8 cellular contexts compared by ENCODE assay signal in the genomic region with DNA sequence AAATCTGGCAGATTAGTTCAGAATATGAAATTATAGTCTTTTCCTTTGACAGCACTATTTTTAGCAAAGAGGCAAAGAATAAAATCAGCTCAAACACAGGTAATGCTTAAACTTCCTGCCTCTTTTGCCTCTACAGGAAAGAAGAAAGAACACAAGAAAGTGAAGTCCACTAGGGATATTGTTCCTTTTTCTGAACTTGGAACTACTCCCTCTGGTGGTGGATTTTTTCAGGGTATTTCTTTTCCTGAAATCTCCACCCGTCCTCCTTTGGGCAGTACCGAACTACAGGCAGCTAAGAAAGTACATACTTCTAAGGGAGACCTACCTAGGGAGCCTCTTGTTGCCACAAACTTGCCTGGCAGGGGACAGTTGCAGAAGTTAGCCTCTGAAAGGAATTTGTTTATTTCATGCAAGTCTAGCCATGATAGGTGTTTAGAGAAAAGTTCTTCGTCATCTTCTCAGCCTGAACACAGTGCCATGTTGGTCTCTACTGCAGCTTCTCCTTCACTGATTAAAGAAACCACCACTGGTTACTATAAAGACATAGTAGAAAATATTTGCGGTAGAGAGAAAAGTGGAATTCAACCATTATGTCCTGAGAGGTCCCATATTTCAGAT. TPM values are rescaled to one million over a fixed set of nuclear protein-coding genes. Genes with fewer than 3 reads are reported as not detected.
DNase-seq lines count a peak whose midpoint lies in the region; ATAC-seq and TF ChIP-seq lines count a peak whose summit lies in the region.

No MANE protein-coding gene starts in this region.

- H2AK5ac ChIP-seq in IMR-90 (ENCODE audit: low read depth, low read length), result no peak overlapping the region

- peaks cover 24% of the 10 kb centered on the region for H3K79me2 ChIP-seq in fibroblast of lung (ENCODE audit: control insufficient read depth, insufficient read depth, low read length)

- no peak overlapping the region for H4K91ac ChIP-seq in IMR-90 (ENCODE audit: insufficient read depth, low read depth, low read length)

- H3K4me2 ChIP-seq in IMR-90 (ENCODE audit: low read depth, low read length) (no peak overlapping the region), fibroblast of lung (ENCODE audit: extremely low read depth, insufficient read depth, low read length) (no peak overlapping the region)

- intact Hi-C loops in IMR-90 (cut with micrococcal nuclease), result loop anchor here (5.0 kb wide), 2 partner anchors 60 to 115 kb away; partner anchors contain the start of gene SLC25A3

- no peak overlapping the region for H4K5ac ChIP-seq in IMR-90 (ENCODE audit: low read depth, low read length)

- H3K36me3 ChIP-seq in IMR-90 (ENCODE audit: control insufficient read depth, insufficient read depth, low read length), result peaks cover 11% of the 10 kb centered on the region
- H3K36me3 ChIP-seq in fibroblast of lung (ENCODE audit: control insufficient read depth, insufficient read depth, low read length), result no peaks in the 10 kb centered on the region
- H3K36me3 ChIP-seq in skeletal muscle tissue (ENCODE audit: control insufficient read depth in 3 of 3, insufficient read depth in 3 of 3, low read length in 3 of 3), result peaks cover 0 to 9% (median 0%) of the 10 kb centered on the region in 3 donors

- peaks cover 19 to 32% of the 10 kb centered on the region in 2 experiments for H3K79me1 ChIP-seq in IMR-90 (ENCODE audit: low read depth in 1 of 2, low read length in 2 of 2)

- peak overlapping the region in 1 of 2 experiments; percentile 66; a peak in 2 of 4 replicates for H4K8ac ChIP-seq in IMR-90 (ENCODE audit: low read depth in 2 of 2, low read length in 2 of 2)

- no peak for TF ChIP-seq POLR2A in IMR-90 (IDR thresholded peaks at IDR 0.05; ENCODE audit: low read depth, low read length)

- H3K27ac ChIP-seq in IMR-90 (ENCODE audit: insufficient read depth, low read length) (no peak overlapping the region), fibroblast of lung (ENCODE audit: insufficient read depth, low read length) (no peak overlapping the region), skeletal muscle tissue (ENCODE audit: low read depth, low read length) (peak overlapping the region; percentile 71)

- H4K20me1 ChIP-seq in IMR-90 (ENCODE audit: insufficient read depth, low read length) (0 out of 2 replicates have a peak, but pooled peaks cover 3% of the 10 kb centered on the region), fibroblast of lung (ENCODE audit: control insufficient read depth, extremely low read depth, insufficient read depth, low read length) (no peaks in the 10 kb centered on the region)

- H2BK20ac ChIP-seq in IMR-90 (ENCODE audit: low read depth, low read length), result no peak overlapping the region

- H3K9ac ChIP-seq in IMR-90 (ENCODE audit: low read depth, low read length), result no peak overlapping the region
- H3K9ac ChIP-seq in fibroblast of lung (ENCODE audit: insufficient read depth, low read length), result no peak overlapping the region
- H3K9ac ChIP-seq in skeletal muscle tissue (ENCODE audit: low read depth in 1 of 3, low read length in 3 of 3), result no peak overlapping the region

- no peak overlapping the region for H3K56ac ChIP-seq in IMR-90 (ENCODE audit: extremely low read depth, insufficient read depth, low read length)

- H2BK5ac ChIP-seq in IMR-90 (ENCODE audit: low read depth, low read length, poor library complexity, severe bottlenecking), result no peak overlapping the region

- no peak overlapping the region for H3K18ac ChIP-seq in IMR-90 (ENCODE audit: low read depth, low read length)

- in situ Hi-C loops in IMR-90 (cut with MboI; ENCODE audit: low sequenced_read_pairs), result no loop called here

- no peak overlapping the region for H2BK120ac ChIP-seq in IMR-90 (ENCODE audit: low read depth, low read length)

- H3K4me1 ChIP-seq in IMR-90 (ENCODE audit: control insufficient read depth, insufficient read depth, low read length), result no peaks in the 10 kb centered on the region; the same call in 1 of the 2 replicates
- H3K4me1 ChIP-seq in fibroblast of lung (ENCODE audit: control insufficient read depth, extremely low read depth, insufficient read depth, low read length), result no peaks in the 10 kb centered on the region
- peaks cover 6 to 14% (median 9%) of the 10 kb centered on the region in 3 donors for H3K4me1 ChIP-seq in skeletal muscle tissue (ENCODE audit: control insufficient read depth in 3 of 3, insufficient read depth in 3 of 3, low read length in 3 of 3)

- no peak overlapping the region for H3K4me3 ChIP-seq in IMR-90 (ENCODE audit: insufficient read depth, low read depth, low read length)
- H3K4me3 ChIP-seq in fibroblast of lung (replicated peaks in 1 of 4; ENCODE audit: control extremely low read depth in 1 of 4, insufficient read depth in 1 of 4, low read depth in 3 of 4, low read length in 4 of 4), result no peak overlapping the region
- peak overlapping the region in 1 of 3 donors; percentile 39 for H3K4me3 ChIP-seq in skeletal muscle tissue (ENCODE audit: low read length in 3 of 3)

- no CpG with 5 or more reads among the region's 4 CpGs for WGBS in IMR-90 (ENCODE audit: extremely low coverage in 2 of 2, insufficient read length in 1 of 2), 2 experiments

- dilution Hi-C loops in IMR-90 (cut with HindIII; ENCODE audit: low sequenced_read_pairs, unreplicated experiment), result no loop called here

- ATAC-seq in IMR-90 (ENCODE audit: low read depth), result peak; percentile 72
- no peak for ATAC-seq in HG03378 (IDR thresholded peaks at IDR 0.05; ENCODE audit: unreplicated experiment)
- ATAC-seq in GM18498 (IDR thresholded peaks at IDR 0.05; ENCODE audit: unreplicated experiment), result no peak

- CTCF ChIA-PET in IMR-90 (lab: Yijun Ruan, JAX), result interaction anchor here (0.7 to 1.2 kb wide), 3 partner anchors 11 to 116 kb away, joined by 3 to 6 read pairs (median 5); no protein-coding TSS in a partner anchor

- H3K14ac ChIP-seq in IMR-90 (replicated peaks; ENCODE audit: low read depth, low read length), result no peak overlapping the region

- no peak overlapping the region for H3K4ac ChIP-seq in IMR-90 (ENCODE audit: low read depth, low read length)

- H3K23ac ChIP-seq in IMR-90 (ENCODE audit: low read depth, low read length), result no peak overlapping the region

- no peaks in the 10 kb centered on the region for H3K27me3 ChIP-seq in IMR-90 (ENCODE audit: control insufficient read depth, insufficient read depth, low read length)
- H3K27me3 ChIP-seq in fibroblast of lung (ENCODE audit: control insufficient read depth, insufficient read depth, low read length), result no peaks in the 10 kb centered on the region
- H3K27me3 ChIP-seq in skeletal muscle tissue (ENCODE audit: control insufficient read depth in 3 of 3, insufficient read depth in 3 of 3, low read length in 3 of 3), result no peaks in the 10 kb centered on the region

- H2AK9ac ChIP-seq in IMR-90 (replicated peaks; ENCODE audit: low read depth, low read length, poor library complexity), result no peak overlapping the region

- peak; percentile 39 for TF ChIP-seq RAD21 in IMR-90 (IDR thresholded peaks at IDR 0.05; ENCODE audit: low read length)

- no peak overlapping the region for H2BK15ac ChIP-seq in IMR-90 (ENCODE audit: low read depth, low read length)

- DNase-seq in SIG-M5 treated with dmso at 0.1 percent for 504 hours (lab: John Stamatoyannopoulos, UW; ENCODE audit: unreplicated experiment), result peak; percentile 83
- no peak for DNase-seq in SIG-M5 (lab: John Stamatoyannopoulos, UW)
- DNase-seq in IMR-90, result peak; percentile 62
- DNase-seq in SKM-1 (lab: John Stamatoyannopoulos, UW; ENCODE audit: unreplicated experiment), result peak; percentile 25
- DNase-seq in fibroblast of lung (ENCODE audit: low read depth in 2 of 2), result peak; percentile 32 to 64

- peaks cover 3% of the 10 kb centered on the region; the same call in 1 of the 2 replicates for H3K9me1 ChIP-seq in IMR-90 (ENCODE audit: insufficient read depth, low read length)

- POLR2A ChIA-PET in IMR-90 (lab: Charles Lee; ENCODE audit: unreplicated experiment), result interaction anchor here (0.6 kb wide), 1 partner anchor 82 kb away, joined by 3 read pairs; no protein-coding TSS in a partner anchor

- peak; percentile 56 for TF ChIP-seq CTCF in IMR-90 (conservative IDR thresholded peaks at IDR 0.05; ENCODE audit: low read depth, low read length)
- TF ChIP-seq CTCF in fibroblast of lung (conservative IDR thresholded peaks at IDR 0.05 in 1 of 2, IDR thresholded peaks at IDR 0.05 in 1 of 2; ENCODE audit: low read depth in 1 of 2, low read length in 2 of 2), result peak; percentile 56 to 60

- no TSS peak for BruUV-seq in IMR-90 (replicated peaks; lab: Mats Ljungman, UMichigan)

- no peaks in the 10 kb centered on the region for H3K9me3 ChIP-seq in IMR-90 (ENCODE audit: control insufficient read depth, insufficient read depth, low read length)
- no peaks in the 10 kb centered on the region for H3K9me3 ChIP-seq in fibroblast of lung (ENCODE audit: control insufficient read depth, insufficient read depth, low read depth, low read length)
- H3K9me3 ChIP-seq in skeletal muscle tissue (ENCODE audit: control insufficient read depth in 3 of 3, low read length in 3 of 3), result no peaks in the 10 kb centered on the region

- H2AFZ ChIP-seq in IMR-90 (replicated peaks; ENCODE audit: low read length, poor library complexity), result no peak overlapping the region
- no peak overlapping the region for H2AFZ ChIP-seq in fibroblast of lung (ENCODE audit: low read length)

TF ChIP-seq in IMR-90, 13 proteins besides CTCF, POLR2A, EP300 and RAD21:
- TF ChIP-seq NFE2L2 (IDR thresholded peaks at IDR 0.05; ENCODE audit: low read depth, low read length), result no peak
- no peak for TF ChIP-seq RCOR1 (IDR thresholded peaks at IDR 0.05; ENCODE audit: insufficient replicate concordance, low read length)
- TF ChIP-seq CEBPB (IDR thresholded peaks at IDR 0.05; ENCODE audit: low read depth, low read length), result no peak
- TF ChIP-seq MXI1 (IDR thresholded peaks at IDR 0.05; ENCODE audit: borderline replicate concordance, low read depth, low read length), result no peak
- TF ChIP-seq SMC3 (IDR thresholded peaks at IDR 0.05; ENCODE audit: low read depth, low read length), result peak; percentile 48
- TF ChIP-seq CHD1 (IDR thresholded peaks at IDR 0.05; ENCODE audit: low read depth, low read length), result no peak
- TF ChIP-seq BHLHE40 (IDR thresholded peaks at IDR 0.05; ENCODE audit: low read depth, low read length), result no peak
- no peak for TF ChIP-seq MAFK (IDR thresholded peaks at IDR 0.05; ENCODE audit: low read depth, low read length)
- TF ChIP-seq FOS (IDR thresholded peaks at IDR 0.05; ENCODE audit: low read depth, low read length), result no peak

RNA-seq across cellular contexts. Expression of gene TMPO, which starts 17.4 kb away (rescaled TPM):
- total RNA-seq in IMR-90 (2012; rRNA removed) (62.0 and 102 TPM in 2 replicates), fibroblast of lung (37.8 and 42.1 TPM in 2 replicates), skeletal muscle tissue (65.8 TPM)
- polyA plus RNA-seq in IMR-90 (2012; rRNA removed) (27.5 and 30.0 TPM in 2 replicates), fibroblast of lung (37.7 and 74.0 TPM in 2 replicates)
- 9.5 and 14.4 TPM in 2 replicates for polyA plus RNA-seq in IMR-90 (2012; cell fraction: cytosol; rRNA removed)
- polyA plus RNA-seq in IMR-90 (2012; cell fraction: nucleus; rRNA removed; ENCODE audit: low replicate concordance), result 8.7 and 17.1 TPM in 2 replicates
- polyA plus RNA-seq in fibroblast of lung (2012), result 27.2 and 59.2 TPM in 2 replicates
- 8.6 and 24.5 TPM in 2 replicates for polyA minus RNA-seq in fibroblast of lung (ENCODE audit: low replicate concordance)
